ENCODE assay signal across 1 cellular context in genomic region chr11:61364012-61364396, GRCh38.
A peak's percentile ranks its signal among the peaks of the same experiment; 100 is the strongest.
TF ChIP-seq lines count a peak whose summit lies in the region.

No MANE protein-coding gene starts in this region.

TF ChIP-seq in HepG2, 621 proteins besides CTCF, POLR2A, EP300 and RAD21:
- TF ChIP-seq TEF (CRISPR knock-in tag; IDR thresholded peaks at IDR 0.05) (no peak), ZKSCAN1 (IDR thresholded peaks at IDR 0.05; ENCODE audit: low read length) (peak; percentile 63)
